Comparison of ENCODE assay signal across 9 cellular contexts in genomic region chr19:31350033-31350692, GRCh38. TPM values are rescaled to one million over a fixed set of nuclear protein-coding genes. Genes with fewer than 3 reads are reported as not detected.
DNase-seq lines count a peak whose midpoint lies in the region; TF ChIP-seq lines count a peak whose summit lies in the region.
"Had no signal": no experiment of that assay in that cellular context is flagged by ENCODE, and none has a peak within 500 bp of the region (broad histone marks: within the 10 kb centered on the region; RNA-seq: fewer than 3 reads in every experiment).

No MANE protein-coding gene starts in this region.

- no CpG with 5 or more reads among the region's 61 CpGs for WGBS in H9 (ENCODE audit: extremely low coverage, insufficient read length, low lambda C conversion rate)

- no peak overlapping the region for H3K18ac ChIP-seq in H9 (ENCODE audit: insufficient read length, low read depth, low read length)

- H3K9me3 ChIP-seq in H9 (ENCODE audit: control insufficient read depth, low read depth, low read length) (no peaks in the 10 kb centered on the region), skeletal muscle satellite cell (replicated peaks; ENCODE audit: low read length) (no peaks in the 10 kb centered on the region)

- H3K27me3 Mint-ChIP-seq in H9 (ENCODE audit: low read depth), result peaks cover 75% of the 10 kb centered on the region
- H3K27me3 Mint-ChIP-seq in activated CD4-positive, alpha-beta memory T cell treated with anti-CD3 and anti-CD28 coated beads for 36 hours, result peaks cover 51% of the 10 kb centered on the region

- TF ChIP-seq CTCF in H9 (conservative IDR thresholded peaks at IDR 0.05), result no peak

- no peak overlapping the region for H2BK120ac ChIP-seq in H9 (ENCODE audit: low read depth, low read length, poor library complexity, severe bottlenecking)

- peak overlapping the region; percentile 90 for H3K4me3 ChIP-seq in skeletal muscle satellite cell (ENCODE audit: low read length)

- no peak overlapping the region for H3K27ac Mint-ChIP-seq in H9
- H3K27ac Mint-ChIP-seq in activated CD4-positive, alpha-beta memory T cell treated with anti-CD3 and anti-CD28 coated beads for 36 hours, result no peak overlapping the region

- CTCF ChIA-PET in activated CD4-positive, alpha-beta memory T cell treated with anti-CD3 and anti-CD28 coated beads for 36 hours (lab: Charles Lee), result interaction anchor here (0.7 to 1.7 kb wide), 2 partner anchors 295 to 566 kb away, joined by 3 to 4 read pairs; no protein-coding TSS in a partner anchor

- H3K56ac ChIP-seq in H9 (ENCODE audit: insufficient read length, low read depth, low read length), result no peak overlapping the region

- H2AK5ac ChIP-seq in H9 (ENCODE audit: insufficient read length, low read length), result no peak overlapping the region

- peaks cover 46 to 48% of the 10 kb centered on the region in 2 experiments for H3K4me1 Mint-ChIP-seq in H9
- H3K4me1 Mint-ChIP-seq in activated CD4-positive, alpha-beta memory T cell treated with anti-CD3 and anti-CD28 coated beads for 36 hours (ENCODE audit: low read depth), result peaks cover 46% of the 10 kb centered on the region

- no peaks in the 10 kb centered on the region; a peak in 2 of 5 replicates for H3K9me3 Mint-ChIP-seq in H9
- H3K9me3 Mint-ChIP-seq in activated CD4-positive, alpha-beta memory T cell treated with anti-CD3 and anti-CD28 coated beads for 36 hours, result no peaks in the 10 kb centered on the region
- H3K9me3 Mint-ChIP-seq: neural crest cell had no signal

- no peak overlapping the region for H3K23ac ChIP-seq in H9 (ENCODE audit: insufficient read length, low read depth, low read length)

- H4K91ac ChIP-seq in H9 (ENCODE audit: insufficient read length, low read depth, low read length), result no peak overlapping the region

- peaks cover 13% of the 10 kb centered on the region; the same call in 1 of the 2 replicates for H3K79me2 ChIP-seq in H9 (ENCODE audit: insufficient read depth, low read length)

- no peaks in the 10 kb centered on the region for H3K79me1 ChIP-seq in H9 (ENCODE audit: insufficient read depth, low read depth, low read length, poor library complexity, severe bottlenecking)

- no peak overlapping the region for H2BK15ac ChIP-seq in H9 (ENCODE audit: low read depth, low read length)

- H3K4me1 ChIP-seq in H9 (ENCODE audit: insufficient read depth, low read length), result peaks cover 16% of the 10 kb centered on the region; the same call in 1 of the 2 replicates
- H3K4me1 ChIP-seq in skeletal muscle satellite cell (ENCODE audit: control insufficient read depth, insufficient read depth, low read length), result peaks cover 32% of the 10 kb centered on the region

- peaks cover 46% of the 10 kb centered on the region for H3K23me2 ChIP-seq in H9 (ENCODE audit: insufficient read length, low read depth, low read length, poor library complexity, severe bottlenecking)

- H4K20me1 ChIP-seq in H9 (ENCODE audit: control insufficient read depth, insufficient read depth, insufficient read length), result peaks cover 2% of the 10 kb centered on the region

- no peak overlapping the region for H2BK5ac ChIP-seq in H9 (ENCODE audit: insufficient read length, low read length)

- intact Hi-C loops in activated CD4-positive, alpha-beta memory T cell treated with anti-CD3 and anti-CD28 coated beads for 36 hours (cut with micrococcal nuclease), result loop anchor here (10.0 kb wide), 1 partner anchor 1125 kb away; no protein-coding TSS in a partner anchor
- intact Hi-C loops in posterior vena cava (cut with DNase I), result no loop called here

- H3K36me3 Mint-ChIP-seq in H9 (ENCODE audit: insufficient read depth in 1 of 3, low read depth in 3 of 3), result no peaks in the 10 kb centered on the region; a peak in 1 of 7 replicates
- no peaks in the 10 kb centered on the region for H3K36me3 Mint-ChIP-seq in activated CD4-positive, alpha-beta memory T cell treated with anti-CD3 and anti-CD28 coated beads for 36 hours

- no peak overlapping the region for H3T11ph ChIP-seq in H9 (ENCODE audit: low read length)

- H3K14ac ChIP-seq in H9 (ENCODE audit: insufficient read depth, low read length), result no peak overlapping the region

- no peak overlapping the region for H4K8ac ChIP-seq in H9 (replicated peaks; ENCODE audit: insufficient read length, low read depth, low read length)

- no peak overlapping the region for H2AFZ ChIP-seq in H9 (ENCODE audit: low read length)

- no peak overlapping the region for H4K5ac ChIP-seq in H9 (ENCODE audit: insufficient read length, low read depth, low read length)

- DNase-seq in H9 (no peak), hepatic stellate cell (ENCODE audit: low spot score) (peak; percentile 65), posterior vena cava (ENCODE audit: low spot score) (no peak), NCI-H2029 (lab: John Stamatoyannopoulos, UW) (no peak), NCI-H1048 (lab: John Stamatoyannopoulos, UW) (no peak), NCI-H345 (lab: John Stamatoyannopoulos, UW) (no peak)
- DNase-seq in activated CD4-positive, alpha-beta memory T cell treated with anti-CD3 and anti-CD28 coated beads for 36 hours, result no peak

- H3K36me3 ChIP-seq in skeletal muscle satellite cell (ENCODE audit: insufficient read depth, low read length), result no peaks in the 10 kb centered on the region

- no peak overlapping the region for H3K4me2 ChIP-seq in H9 (ENCODE audit: insufficient read depth, insufficient read length, low read length)
- H3K4me2 ChIP-seq in skeletal muscle satellite cell (ENCODE audit: low read length), result peak overlapping the region; percentile 94

- no peak overlapping the region for H3K9ac ChIP-seq in H9 (ENCODE audit: extremely low read depth, insufficient read length, low read length)
- H3K9ac ChIP-seq in skeletal muscle satellite cell (ENCODE audit: low read depth, low read length), result peak overlapping the region; percentile 94

- H3K4me3 Mint-ChIP-seq in H9, result peak overlapping the region; percentile 70 to 83
- peak overlapping the region; percentile 57 for H3K4me3 Mint-ChIP-seq in activated CD4-positive, alpha-beta memory T cell treated with anti-CD3 and anti-CD28 coated beads for 36 hours

- H3K27me3 ChIP-seq in H9 (ENCODE audit: insufficient read depth, low read length), result peaks cover 40% of the 10 kb centered on the region
- no peaks in the 10 kb centered on the region for H3K27me3 ChIP-seq in skeletal muscle satellite cell (ENCODE audit: control insufficient read depth, insufficient read depth, low read length)

- no peak overlapping the region for H3K4ac ChIP-seq in H9 (ENCODE audit: low read depth, low read length)

- H2BK12ac ChIP-seq in H9 (ENCODE audit: insufficient read length, low read depth, low read length), result no peak overlapping the region

- POLR2A ChIA-PET in activated CD4-positive, alpha-beta memory T cell treated with anti-CD3 and anti-CD28 coated beads for 36 hours (lab: Charles Lee), result no interaction called here

- H3K27ac ChIP-seq in H9 (ENCODE audit: insufficient read length, low read depth, low read length), result no peak overlapping the region

- no peak overlapping the region for H2BK20ac ChIP-seq in H9 (ENCODE audit: low read depth, low read length, poor library complexity, severe bottlenecking)

RNA-seq across cellular contexts. Expression of gene TSHZ3, which starts 0.9 kb away (rescaled TPM):
- total RNA-seq in H9 (2021), result 3.2 and 4.1 TPM in 2 replicates
- 1 to 10 TPM; 1.6 to 2.6 TPM for total RNA-seq in activated CD4-positive, alpha-beta memory T cell treated with anti-CD3 and anti-CD28 coated beads for 36 hours
- 5.8 and 6.1 TPM in 2 replicates for total RNA-seq in skeletal muscle satellite cell (2012; rRNA removed)
- total RNA-seq in posterior vena cava, result 10 to 100 TPM; 30.8 to 32.1 TPM
